Comparison of ENCODE assay signal across 1 cellular context in the genomic region with DNA sequence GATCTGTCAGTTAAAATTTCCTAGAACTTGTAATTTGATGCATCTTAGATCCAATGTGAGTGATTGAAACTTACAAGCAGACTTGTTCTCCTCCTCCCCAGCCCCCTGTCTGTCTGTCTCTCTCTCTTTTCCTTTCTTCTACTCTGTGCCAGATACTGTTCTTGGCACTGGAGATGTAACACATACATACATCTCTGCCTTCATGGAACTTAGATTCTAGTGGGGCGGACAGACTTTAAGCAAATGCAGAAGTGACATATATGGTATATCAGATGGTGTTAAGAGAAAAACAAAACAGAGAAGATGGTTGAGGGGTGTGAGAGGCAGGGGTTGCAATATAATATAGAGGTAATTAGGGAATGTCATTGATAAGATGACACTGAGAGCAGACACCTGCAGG.
TF ChIP-seq lines count a peak whose summit lies in the region.

No MANE protein-coding gene starts in this region.

TF ChIP-seq in HepG2, 621 proteins besides CTCF, POLR2A, EP300 and RAD21 (continued from another document):
- no peak for TF ChIP-seq ZNF318 (CRISPR knock-in tag; IDR thresholded peaks at IDR 0.05)
- TF ChIP-seq, protein P1, sequence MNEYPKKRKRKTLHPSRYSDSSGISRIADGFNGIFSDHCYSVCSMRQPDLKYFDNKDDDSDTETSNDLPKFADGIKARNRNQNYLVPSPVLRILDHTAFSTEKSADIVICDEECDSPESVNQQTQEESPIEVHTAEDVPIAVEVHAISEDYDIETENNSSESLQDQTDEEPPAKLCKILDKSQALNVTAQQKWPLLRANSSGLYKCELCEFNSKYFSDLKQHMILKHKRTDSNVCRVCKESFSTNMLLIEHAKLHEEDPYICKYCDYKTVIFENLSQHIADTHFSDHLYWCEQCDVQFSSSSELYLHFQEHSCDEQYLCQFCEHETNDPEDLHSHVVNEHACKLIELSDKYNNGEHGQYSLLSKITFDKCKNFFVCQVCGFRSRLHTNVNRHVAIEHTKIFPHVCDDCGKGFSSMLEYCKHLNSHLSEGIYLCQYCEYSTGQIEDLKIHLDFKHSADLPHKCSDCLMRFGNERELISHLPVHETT (CRISPR knock-in tag; conservative IDR thresholded peaks at IDR 0.05), result no peak
- no peak for TF ChIP-seq PHF8 (CRISPR knock-in tag; IDR thresholded peaks at IDR 0.05)
- no peak for TF ChIP-seq ZC3H13 (CRISPR knock-in tag; IDR thresholded peaks at IDR 0.05)
- no peak for TF ChIP-seq ZNF75D (CRISPR knock-in tag; IDR thresholded peaks at IDR 0.05; ENCODE audit: borderline replicate concordance)
- TF ChIP-seq PHF5A (CRISPR knock-in tag; IDR thresholded peaks at IDR 0.05; ENCODE audit: low read depth, unreplicated experiment), result no peak
- no peak for TF ChIP-seq FUBP1 (CRISPR knock-in tag; IDR thresholded peaks at IDR 0.05; ENCODE audit: borderline replicate concordance)
- no peak for TF ChIP-seq AHDC1 (CRISPR knock-in tag; IDR thresholded peaks at IDR 0.05; ENCODE audit: borderline replicate concordance)
- TF ChIP-seq HNF1A (IDR thresholded peaks at IDR 0.05; ENCODE audit: low read depth), result no peak
- TF ChIP-seq HNF1A (CRISPR knock-in tag; IDR thresholded peaks at IDR 0.05; ENCODE audit: borderline replicate concordance), result no peak
